Comparison of ENCODE assay signal across 19 cellular contexts in genomic region chr2:73254343-73255006, GRCh38. TPM values are rescaled to one million over a fixed set of nuclear protein-coding genes. Genes with fewer than 3 reads are reported as not detected.
DNase-seq lines count a peak whose midpoint lies in the region.
"Had no signal": no experiment of that assay in that cellular context is flagged by ENCODE, and none has a peak within 500 bp of the region (broad histone marks: within the 10 kb centered on the region; RNA-seq: fewer than 3 reads in every experiment).

No MANE protein-coding gene starts in this region.

- peak overlapping the region; percentile 29 for H3K27ac Mint-ChIP-seq in activated naive CD8-positive, alpha-beta T cell treated with anti-CD3 and anti-CD28 coated beads for 36 hours

- H3K4me3 Mint-ChIP-seq in activated naive CD8-positive, alpha-beta T cell treated with anti-CD3 and anti-CD28 coated beads for 36 hours: no peak overlapping the region
- H3K4me3 Mint-ChIP-seq: stimulated activated naive CD8-positive, alpha-beta T cell treated with anti-CD3 and anti-CD28 coated beads, Interleukin-15, amount 100 ng/mL, for 72 hours had no signal

- no peak overlapping the region for H3K27ac ChIP-seq in BLaER1
- H3K27ac ChIP-seq: coronary artery, transverse colon had no signal

- H3K27me3 ChIP-seq in BLaER1: no peaks in the 10 kb centered on the region
- H3K27me3 ChIP-seq: transverse colon had no signal

- H3K36me3 Mint-ChIP-seq in activated naive CD8-positive, alpha-beta T cell treated with anti-CD3 and anti-CD28 coated beads for 36 hours: peaks cover 22% of the 10 kb centered on the region

- no peak overlapping the region for H3K9ac ChIP-seq in BLaER1

- H4K20me1 ChIP-seq in BLaER1: peaks cover 96% of the 10 kb centered on the region

- H3K4me1 ChIP-seq in BLaER1: peaks cover 21% of the 10 kb centered on the region
- H3K4me1 ChIP-seq: transverse colon had no signal

- peak overlapping the region; percentile 13; the same call in 1 of the 2 replicates for H3K4me2 ChIP-seq in BLaER1

- H3K9me3 ChIP-seq in BLaER1: no peaks in the 10 kb centered on the region
- H3K9me3 ChIP-seq: transverse colon had no signal

- H3K4me3 ChIP-seq in BLaER1: no peak overlapping the region
- H3K4me3 ChIP-seq: coronary artery, transverse colon had no signal

- no peaks in the 10 kb centered on the region for H3K9me3 Mint-ChIP-seq in activated naive CD8-positive, alpha-beta T cell treated with anti-CD3 and anti-CD28 coated beads for 36 hours
- H3K9me3 Mint-ChIP-seq: stimulated activated naive CD8-positive, alpha-beta T cell treated with anti-CD3 and anti-CD28 coated beads, Interleukin-15, amount 100 ng/mL, for 72 hours had no signal

- peaks cover 100% of the 10 kb centered on the region for H3K36me3 ChIP-seq in BLaER1

- H3K27me3 Mint-ChIP-seq in activated naive CD8-positive, alpha-beta T cell treated with anti-CD3 and anti-CD28 coated beads for 36 hours: no peaks in the 10 kb centered on the region
- H3K27me3 Mint-ChIP-seq: stimulated activated naive CD8-positive, alpha-beta T cell treated with anti-CD3 and anti-CD28 coated beads, Interleukin-15, amount 100 ng/mL, for 72 hours had no signal

- DNase-seq in HT-29 (ENCODE audit: low spot score) (peak; percentile 5), mesenteric fat pad (ENCODE audit: low spot score) (peak; percentile 53), NCI-H510A (lab: John Stamatoyannopoulos, UW) (no peak), T1000 (lab: John Stamatoyannopoulos, UW) (no peak), DMS53 treated with DMSO at 0.1 percent for 48 hours (lab: John Stamatoyannopoulos, UW; ENCODE audit: unreplicated experiment) (no peak), NCI-H82 (lab: John Stamatoyannopoulos, UW) (no peak)
- no peak for DNase-seq in activated naive CD8-positive, alpha-beta T cell treated with anti-CD3 and anti-CD28 coated beads for 36 hours
- DNase-seq: activated CD4-positive, alpha-beta T cell treated with anti-CD3 and anti-CD28 coated beads for 4 hours; activated effector memory CD4-positive, alpha-beta T cell treated with anti-CD3 and anti-CD28 coated beads, Interleukin-2, amount 50 U/mL, for 16 hours; glutamatergic neuron; kidney glomerular epithelial cell; NCI-H187 treated with DMSO at 0.1 percent for 48 hours; NCI-H748 treated with DMSO at 0.1 percent for 48 hours; small intestine; stimulated activated CD4-positive, alpha-beta T cell treated with anti-CD3 and anti-CD28 coated beads, Interleukin-2, amount 100 ng/mL, for 24 hours; stimulated activated naive CD8-positive, alpha-beta T cell treated with anti-CD3 and anti-CD28 coated beads, Interleukin-15, amount 100 ng/mL, for 72 hours; transverse colon had no signal

- peaks cover 3% of the 10 kb centered on the region for H3K4me1 Mint-ChIP-seq in activated naive CD8-positive, alpha-beta T cell treated with anti-CD3 and anti-CD28 coated beads for 36 hours

RNA-seq across cellular contexts. Expression of gene CCT7, which starts 20.4 kb away (rescaled TPM):
- 502 and 515 TPM in 2 replicates for total RNA-seq in HT-29 (2014; rRNA removed; shearing (Covaris generic))
- 100 to 1,000 TPM; 719 to 732 TPM for total RNA-seq in activated naive CD8-positive, alpha-beta T cell treated with anti-CD3 and anti-CD28 coated beads for 36 hours
- total RNA-seq in mesenteric fat pad: 190 TPM

RNA-seq across cellular contexts. Expression of gene PRADC1, which starts 21.4 kb away (rescaled TPM):
- 24.1 and 29.7 TPM in 2 replicates for total RNA-seq in HT-29 (2014; rRNA removed; shearing (Covaris generic))
- total RNA-seq in activated naive CD8-positive, alpha-beta T cell treated with anti-CD3 and anti-CD28 coated beads for 36 hours: 10 to 100 TPM; 19.6 to 20.9 TPM
- 31.1 TPM for total RNA-seq in mesenteric fat pad

RNA-seq across cellular contexts. Expression of gene FBXO41, which starts 29.8 kb away (rescaled TPM):
- 18.0 and 26.8 TPM in 2 replicates for total RNA-seq in HT-29 (2014; rRNA removed; shearing (Covaris generic))
- 10 to 100 TPM; 45.7 to 45.8 TPM for total RNA-seq in activated naive CD8-positive, alpha-beta T cell treated with anti-CD3 and anti-CD28 coated beads for 36 hours
- 1.7 TPM for total RNA-seq in mesenteric fat pad

RNA-seq across cellular contexts. Expression of gene EGR4, which starts 38.9 kb away (rescaled TPM):
- total RNA-seq in HT-29 (2014; rRNA removed; shearing (Covaris generic)): 0.37 and 2.2 TPM in 2 replicates
- under 1 TPM; 0.41 to 0.44 TPM for total RNA-seq in activated naive CD8-positive, alpha-beta T cell treated with anti-CD3 and anti-CD28 coated beads for 36 hours
- total RNA-seq in mesenteric fat pad: not detected
- total RNA-seq: transverse colon had no signal

RNA-seq across cellular contexts. Expression of gene SMYD5, which starts 40.4 kb away (rescaled TPM):
- 40.3 and 45.9 TPM in 2 replicates for total RNA-seq in HT-29 (2014; rRNA removed; shearing (Covaris generic))
- 10 to 100 TPM; 42.4 to 44.1 TPM for total RNA-seq in activated naive CD8-positive, alpha-beta T cell treated with anti-CD3 and anti-CD28 coated beads for 36 hours
- 25.1 TPM for total RNA-seq in mesenteric fat pad

Comparison
In these comparisons a context has a peak if more than half of its experiments do, and no peak if none do; other contexts are left out.
1. DNase-seq: peak in HT-29 (single experiment) and mesenteric fat pad (single experiment); none in activated naive CD8-positive, alpha-beta T cell treated with anti-CD3 and anti-CD28 coated beads for 36 hours (single experiment), NCI-H510A (single experiment), T1000 (single experiment), DMS53 treated with DMSO at 0.1 percent for 48 hours (single experiment) and NCI-H82 (single experiment).